ENCODE assay signal across 18 cellular contexts in the genomic region with DNA sequence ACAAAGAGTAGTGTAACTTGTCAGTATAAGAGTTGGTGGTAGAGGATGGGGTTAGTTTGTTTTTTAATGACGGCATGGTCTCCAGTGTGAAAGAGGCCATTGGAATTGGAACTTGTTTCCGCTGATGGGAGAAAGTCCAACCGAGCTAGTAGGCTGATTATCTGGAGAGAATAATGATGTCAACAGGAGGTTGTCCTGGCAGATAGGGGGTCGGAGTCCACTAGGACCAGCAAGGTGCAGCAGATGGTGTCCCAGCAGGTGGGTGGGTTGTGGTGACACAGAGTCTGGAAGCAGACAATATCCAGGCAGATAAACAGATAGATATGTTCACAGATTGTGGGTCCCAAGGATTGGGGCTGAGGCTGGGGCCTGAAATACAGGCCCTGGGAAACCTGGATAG. TPM values are rescaled to one million over a fixed set of nuclear protein-coding genes. Genes with fewer than 3 reads are reported as not detected.
DNase-seq lines count a peak whose midpoint lies in the region; FAIRE-seq and TF ChIP-seq lines count a peak whose summit lies in the region.
"Had no signal": no experiment of that assay in that cellular context is flagged by ENCODE, and none has a peak within 500 bp of the region (broad histone marks: within the 10 kb centered on the region; RNA-seq: fewer than 3 reads in every experiment).

No MANE protein-coding gene starts in this region.

- TF ChIP-seq CTCF in D721Med (IDR thresholded peaks at IDR 0.05; ENCODE audit: insufficient read depth, missing control alignments), result no peak
- TF ChIP-seq CTCF in WERI-Rb-1 (IDR thresholded peaks at IDR 0.05; ENCODE audit: low read depth, low read length), result no peak
- TF ChIP-seq CTCF in OCI-LY7 (conservative IDR thresholded peaks at IDR 0.05; ENCODE audit: low read length), result no peak

- no TSS peak for BruUV-seq in OCI-LY7 (replicated peaks; lab: Mats Ljungman, UMichigan)

- H4K20me1 ChIP-seq in OCI-LY7 (ENCODE audit: insufficient read depth, low read length), result no peaks in the 10 kb centered on the region

- no peaks in the 10 kb centered on the region for H3K9me2 ChIP-seq in OCI-LY7 (ENCODE audit: insufficient read depth, low read length)

- H2AK5ac ChIP-seq in mesendoderm (ENCODE audit: low read length), result no peak overlapping the region

- H3K4me2 ChIP-seq in mesendoderm (ENCODE audit: low read length) (no peak overlapping the region), OCI-LY7 (ENCODE audit: low read length) (no peak overlapping the region)

- H2BK5ac ChIP-seq in mesendoderm (ENCODE audit: low read length), result no peak overlapping the region

- H4K5ac ChIP-seq in mesendoderm (ENCODE audit: low read length), result no peak overlapping the region

- H3K27ac ChIP-seq in WERI-Rb-1 (peak overlapping the region; percentile 88), mesendoderm (ENCODE audit: low read depth, low read length) (no peak overlapping the region), OCI-LY7 (ENCODE audit: low read depth, low read length, poor library complexity, severe bottlenecking) (no peak overlapping the region)

- H3K4me3 ChIP-seq in WERI-Rb-1 (ENCODE audit: low read depth, low read length) (0 out of 2 replicates have a peak overlapping the region, but pooled peaks have one; percentile 12), mesendoderm (ENCODE audit: low read length) (no peak overlapping the region), OCI-LY7 (ENCODE audit: low read depth, low read length, poor library complexity, severe bottlenecking) (no peak overlapping the region)

- H3K27me3 ChIP-seq in WERI-Rb-1 (ENCODE audit: insufficient read depth, low read depth, severe bottlenecking), result no peaks in the 10 kb centered on the region
- no peaks in the 10 kb centered on the region for H3K27me3 ChIP-seq in mesendoderm (ENCODE audit: insufficient read depth, low read length, poor library complexity)

- H3K79me2 ChIP-seq in mesendoderm (ENCODE audit: control insufficient read depth, insufficient read depth, low read length) (no peaks in the 10 kb centered on the region), OCI-LY7 (ENCODE audit: insufficient read depth, low read depth, low read length) (no peaks in the 10 kb centered on the region)

- no peak overlapping the region for H3K4ac ChIP-seq in mesendoderm (ENCODE audit: low read depth, low read length)

- H3K9me3 ChIP-seq in WERI-Rb-1 (ENCODE audit: severe bottlenecking) (no peaks in the 10 kb centered on the region), OCI-LY7 (ENCODE audit: low read length) (no peaks in the 10 kb centered on the region)

- no CpG with 5 or more reads among the region's 4 CpGs for WGBS in mesendoderm (ENCODE audit: extremely low coverage, insufficient coverage, low lambda C conversion rate)

- POLR2A ChIA-PET in OCI-LY7 (lab: Charles Lee), result no interaction called here

- H3K79me1 ChIP-seq in mesendoderm (ENCODE audit: low read length), result no peaks in the 10 kb centered on the region

- no peak overlapping the region for H2BK120ac ChIP-seq in mesendoderm (ENCODE audit: low read depth, low read length)

- H3K36me3 ChIP-seq in WERI-Rb-1 (peaks cover 6% of the 10 kb centered on the region; the same call in 1 of the 2 replicates), mesendoderm (ENCODE audit: control insufficient read depth, insufficient read depth, low read length) (no peaks in the 10 kb centered on the region), OCI-LY7 (ENCODE audit: insufficient read depth, low read length) (no peaks in the 10 kb centered on the region)

- H3K9ac ChIP-seq in mesendoderm (ENCODE audit: low read length), result no peak overlapping the region

- H3K56ac ChIP-seq in mesendoderm (ENCODE audit: low read length), result no peak overlapping the region

- DNase-seq in D721Med (ENCODE audit: insufficient read length, low spot score), result no peak
- peak; percentile 99 for DNase-seq in NCI-H146 treated with DMSO at 0.1 percent for 48 hours (lab: John Stamatoyannopoulos, UW; ENCODE audit: unreplicated experiment)
- DNase-seq in WERI-Rb-1, result peak; percentile 99
- DNase-seq in mesendoderm, result peak; percentile 78
- no peak for DNase-seq in NCI-H187 treated with DMSO at 0.1 percent for 48 hours (lab: John Stamatoyannopoulos, UW)
- no peak for DNase-seq in COLO829 (ENCODE audit: low spot score)
- no peak for DNase-seq in T-helper 9 cell
- no peak for DNase-seq in OCI-LY7 (ENCODE audit: low spot score)
- DNase-seq: AML-193; CD4-positive, CD25-positive, alpha-beta regulatory T cell; HCEC 1CT; KG1; NCI-H1092; NCI-H187; NCI-H526; SHP77 had no signal

- intact Hi-C loops in OCI-LY7 (cut with micrococcal nuclease; ENCODE audit: unreplicated experiment), result no loop called here

- CTCF ChIA-PET in OCI-LY7 (lab: Charles Lee; ENCODE audit: unreplicated experiment), result no interaction called here

- H2AFZ ChIP-seq in OCI-LY7 (ENCODE audit: low read length), result no peak overlapping the region

- H3K23ac ChIP-seq in mesendoderm (ENCODE audit: low read length), result no peak overlapping the region

- FAIRE-seq in D721Med (lab: Jason Lieb, UNC), result peak; percentile 82
- FAIRE-seq: GM18507, RCC 7860 had no signal

- H3K4me1 ChIP-seq in mesendoderm (ENCODE audit: control insufficient read depth, low read depth, low read length) (no peaks in the 10 kb centered on the region), OCI-LY7 (ENCODE audit: insufficient read depth, low read length, poor library complexity, severe bottlenecking) (no peaks in the 10 kb centered on the region)

- H3K18ac ChIP-seq in mesendoderm (ENCODE audit: low read length), result no peak overlapping the region

- no peak overlapping the region for H4K8ac ChIP-seq in mesendoderm (ENCODE audit: low read depth, low read length)

- H2BK15ac ChIP-seq in mesendoderm (replicated peaks; ENCODE audit: low read depth), result no peak overlapping the region

RNA-seq across cellular contexts. Expression of gene PKIB, which starts 35.1 kb away (rescaled TPM):
- polyA plus RNA-seq in mesendoderm (2013, experiment 1 of 2), result 27.4 TPM
- polyA plus RNA-seq in mesendoderm (2013, experiment 2 of 2), result 27.7 TPM
- total RNA-seq in OCI-LY7 (2014; rRNA removed; shearing (Covaris generic)), result not detected in 2 replicates
- 0.46 TPM in 1 of 2 replicates, not detected in the other for total RNA-seq in OCI-LY7 (2022)

Comparison
In these comparisons a context has a peak if more than half of its experiments do, and no peak if none do; other contexts are left out.
1. DNase-seq: peak in NCI-H146 treated with DMSO at 0.1 percent for 48 hours (single experiment), WERI-Rb-1 (single experiment) and mesendoderm (single experiment); none in D721Med (single experiment), NCI-H187 treated with DMSO at 0.1 percent for 48 hours (single experiment), COLO829 (single experiment), T-helper 9 cell (single experiment) and OCI-LY7 (single experiment).